In genomic region chr11:94849836-94850235, GRCh38 we compare ENCODE assay signal across 20 cellular contexts.
DNase-seq lines count a peak whose midpoint lies in the region; ATAC-seq and TF ChIP-seq lines count a peak whose summit lies in the region.
"Had no signal": no experiment of that assay in that cellular context is flagged by ENCODE, and none has a peak within 500 bp of the region (broad histone marks: within the 10 kb centered on the region; RNA-seq: fewer than 3 reads in every experiment).

No MANE protein-coding gene starts in this region.

- H4K91ac ChIP-seq in IMR-90 (ENCODE audit: insufficient read depth, low read depth, low read length), result no peak overlapping the region

- TF ChIP-seq POLR2A in IMR-90 (IDR thresholded peaks at IDR 0.05; ENCODE audit: low read depth, low read length), result no peak

- H3K27me3 ChIP-seq in IMR-90 (ENCODE audit: control insufficient read depth, insufficient read depth, low read length) (no peaks in the 10 kb centered on the region), hepatocyte (no peaks in the 10 kb centered on the region), lower lobe of right lung (ENCODE audit: low read depth) (no peaks in the 10 kb centered on the region)
- H3K27me3 ChIP-seq: body of pancreas had no signal

- H2BK120ac ChIP-seq in IMR-90 (ENCODE audit: low read depth, low read length), result no peak overlapping the region

- 60% methylated on average over 3 of the region's 9 CpGs; no CpG with 5 or more reads in 1 of the 2 experiments for WGBS in IMR-90 (ENCODE audit: extremely low coverage in 2 of 2, insufficient read length in 1 of 2), 2 experiments
- 82% methylated on average over 9 of the region's 9 CpGs for WGBS in hepatocyte (ENCODE audit: low lambda C conversion rate, missing lambda C conversion rate)

- H4K20me1 ChIP-seq in IMR-90 (ENCODE audit: insufficient read depth, low read length), result peaks cover 6% of the 10 kb centered on the region
- no peaks in the 10 kb centered on the region for H4K20me1 ChIP-seq in hepatocyte (ENCODE audit: insufficient read depth, poor library complexity, severe bottlenecking)

- no peak for TF ChIP-seq RAD21 in IMR-90 (IDR thresholded peaks at IDR 0.05; ENCODE audit: low read length)

- no peak overlapping the region for H3K4ac ChIP-seq in IMR-90 (ENCODE audit: low read depth, low read length)

- dilution Hi-C loops in IMR-90 (cut with HindIII; ENCODE audit: low sequenced_read_pairs, unreplicated experiment), result no loop called here

- POLR2A ChIA-PET in IMR-90 (lab: Charles Lee; ENCODE audit: unreplicated experiment), result no interaction called here
- POLR2A ChIA-PET in activated CD4-positive, alpha-beta memory T cell treated with anti-CD3 and anti-CD28 coated beads, Interleukin-2, amount 10 ng/mL, durations not matched to agents 7 days and 5 days (lab: Charles Lee), result no interaction called here

- peak overlapping the region; percentile 79; the same call in 1 of the 2 replicates for H3K27ac ChIP-seq in IMR-90 (ENCODE audit: insufficient read depth, low read length)
- peak overlapping the region; percentile 67 for H3K27ac ChIP-seq in hepatocyte
- no peak overlapping the region for H3K27ac ChIP-seq in lower lobe of right lung
- H3K27ac ChIP-seq: body of pancreas, HL-60 had no signal

- peaks cover 29% of the 10 kb centered on the region for H3K9me1 ChIP-seq in IMR-90 (ENCODE audit: insufficient read depth, low read length)

- no peak overlapping the region for H2AK9ac ChIP-seq in IMR-90 (replicated peaks; ENCODE audit: low read depth, low read length, poor library complexity)

- H3K4me3 Mint-ChIP-seq in activated CD4-positive, alpha-beta T cell treated with anti-CD3 and anti-CD28 coated beads, Interleukin-2, amount 10 ng/mL, durations not matched to agents 24 days and 14 days, result no peak overlapping the region
- H3K4me3 Mint-ChIP-seq in activated CD4-positive, alpha-beta memory T cell treated with anti-CD3 and anti-CD28 coated beads, Interleukin-2, amount 10 ng/mL, durations not matched to agents 7 days and 5 days, result no peak overlapping the region
- H3K4me3 Mint-ChIP-seq: activated naive CD4-positive, alpha-beta T cell treated with anti-CD3 and anti-CD28 coated beads for 36 hours had no signal

- H3K9me2 ChIP-seq in hepatocyte (replicated peaks; ENCODE audit: insufficient read depth), result no peaks in the 10 kb centered on the region

- peaks cover 7% of the 10 kb centered on the region for H3K79me2 ChIP-seq in hepatocyte

- no peaks in the 10 kb centered on the region for H3K9me3 ChIP-seq in IMR-90 (ENCODE audit: control insufficient read depth, insufficient read depth, low read length)
- no peaks in the 10 kb centered on the region for H3K9me3 ChIP-seq in hepatocyte (ENCODE audit: low read depth)
- no peaks in the 10 kb centered on the region for H3K9me3 ChIP-seq in lower lobe of right lung
- H3K9me3 ChIP-seq: body of pancreas had no signal

- peaks cover 9% of the 10 kb centered on the region for H3K4me1 ChIP-seq in IMR-90 (ENCODE audit: control insufficient read depth, insufficient read depth, low read length)
- H3K4me1 ChIP-seq in hepatocyte (ENCODE audit: insufficient read depth), result no peaks in the 10 kb centered on the region
- peaks cover 21% of the 10 kb centered on the region for H3K4me1 ChIP-seq in lower lobe of right lung

- no peaks in the 10 kb centered on the region for H3K4me1 Mint-ChIP-seq in activated CD4-positive, alpha-beta T cell treated with anti-CD3 and anti-CD28 coated beads, Interleukin-2, amount 10 ng/mL, durations not matched to agents 24 days and 14 days
- H3K4me1 Mint-ChIP-seq in activated CD4-positive, alpha-beta memory T cell treated with anti-CD3 and anti-CD28 coated beads, Interleukin-2, amount 10 ng/mL, durations not matched to agents 7 days and 5 days, result no peaks in the 10 kb centered on the region

- no peak overlapping the region for H2BK20ac ChIP-seq in IMR-90 (ENCODE audit: low read depth, low read length)

- no peak overlapping the region for H3K14ac ChIP-seq in IMR-90 (replicated peaks; ENCODE audit: low read depth, low read length)

- peak overlapping the region; percentile 68; the same call in 1 of the 2 replicates for H4K5ac ChIP-seq in IMR-90 (ENCODE audit: low read depth, low read length)

- intact Hi-C loops in IMR-90 (cut with micrococcal nuclease) (loop anchor here (5.0 kb wide), 2 partner anchors 43 to 83 kb away; partner anchors contain the start of gene AMOTL1), lower lobe of right lung (cut with DNase I) (no loop called here)
- intact Hi-C loops in activated CD4-positive, alpha-beta T cell treated with anti-CD3 and anti-CD28 coated beads, Interleukin-2, amount 10 ng/mL, durations not matched to agents 24 days and 14 days (cut with micrococcal nuclease), result no loop called here

- no peak overlapping the region for H3K9ac ChIP-seq in IMR-90 (ENCODE audit: low read depth, low read length)

- H2BK5ac ChIP-seq in IMR-90 (ENCODE audit: low read depth, low read length, poor library complexity, severe bottlenecking), result no peak overlapping the region

- CTCF ChIA-PET in IMR-90 (lab: Yijun Ruan, JAX), result no interaction called here
- CTCF ChIA-PET in activated CD4-positive, alpha-beta memory T cell treated with anti-CD3 and anti-CD28 coated beads, Interleukin-2, amount 10 ng/mL, durations not matched to agents 7 days and 5 days (lab: Charles Lee), result no interaction called here

- no peaks in the 10 kb centered on the region for H3K9me3 Mint-ChIP-seq in activated CD4-positive, alpha-beta T cell treated with anti-CD3 and anti-CD28 coated beads, Interleukin-2, amount 10 ng/mL, durations not matched to agents 24 days and 14 days
- no peaks in the 10 kb centered on the region for H3K9me3 Mint-ChIP-seq in activated CD4-positive, alpha-beta memory T cell treated with anti-CD3 and anti-CD28 coated beads, Interleukin-2, amount 10 ng/mL, durations not matched to agents 7 days and 5 days
- H3K9me3 Mint-ChIP-seq: activated naive CD4-positive, alpha-beta T cell treated with anti-CD3 and anti-CD28 coated beads for 36 hours had no signal

- no peak overlapping the region for H2BK15ac ChIP-seq in IMR-90 (ENCODE audit: low read depth, low read length)

- H3K79me1 ChIP-seq in IMR-90 (ENCODE audit: low read depth in 1 of 2, low read length in 2 of 2), result peaks cover 53 to 77% of the 10 kb centered on the region in 2 experiments

- no peak overlapping the region for H3K27ac Mint-ChIP-seq in activated CD4-positive, alpha-beta T cell treated with anti-CD3 and anti-CD28 coated beads, Interleukin-2, amount 10 ng/mL, durations not matched to agents 24 days and 14 days
- no peak overlapping the region for H3K27ac Mint-ChIP-seq in activated CD4-positive, alpha-beta memory T cell treated with anti-CD3 and anti-CD28 coated beads, Interleukin-2, amount 10 ng/mL, durations not matched to agents 7 days and 5 days
- H3K27ac Mint-ChIP-seq: activated naive CD4-positive, alpha-beta T cell treated with anti-CD3 and anti-CD28 coated beads for 36 hours had no signal

- H2AFZ ChIP-seq in IMR-90 (replicated peaks; ENCODE audit: low read length, poor library complexity) (no peak overlapping the region), hepatocyte (no peak overlapping the region)

- DNase-seq in AG10803 (ENCODE audit: low read depth) (peak; percentile 60), IMR-90 (peak; percentile 23), astrocyte of the spinal cord (ENCODE audit: low read depth, low spot score) (peak; percentile 46), hepatocyte (ENCODE audit: low spot score) (no peak), lower lobe of right lung (no peak)
- DNase-seq in activated CD4-positive, alpha-beta T cell treated with anti-CD3 and anti-CD28 coated beads, Interleukin-2, amount 10 ng/mL, durations not matched to agents 24 days and 14 days, result no peak
- DNase-seq in stimulated activated CD4-positive, alpha-beta T cell treated with anti-CD3 and anti-CD28 coated beads, Interleukin-4, amount 100 ng/mL, for 24 hours, result no peak
- DNase-seq in activated CD4-positive, alpha-beta memory T cell treated with anti-CD3 and anti-CD28 coated beads, Interleukin-2, amount 10 ng/mL, durations not matched to agents 7 days and 5 days, result no peak
- DNase-seq: activated CD4-positive, alpha-beta T cell treated with anti-CD3 and anti-CD28 coated beads, Interleukin-2, amount 50 U/mL, for 48 hours; activated naive CD4-positive, alpha-beta T cell treated with anti-CD3 and anti-CD28 coated beads for 36 hours; activated T-cell treated with anti-CD3 and anti-CD28 coated beads, Interleukin-2, amount 50 U/mL, for 1 hour; AML-193; GDM1; hypothalamus; left colon; MV-4-11; NCI-H748 treated with DMSO at 0.1 percent for 48 hours; PC-3 had no signal

- H3K56ac ChIP-seq in IMR-90 (ENCODE audit: extremely low read depth, insufficient read depth, low read length), result no peak overlapping the region

- H3K36me3 ChIP-seq in IMR-90 (ENCODE audit: control insufficient read depth, insufficient read depth, low read length), result peaks cover 42% of the 10 kb centered on the region
- peaks cover 3% of the 10 kb centered on the region for H3K36me3 ChIP-seq in hepatocyte (replicated peaks; ENCODE audit: insufficient read depth, low read depth)
- peaks cover 46% of the 10 kb centered on the region for H3K36me3 ChIP-seq in lower lobe of right lung

- H3K23ac ChIP-seq in IMR-90 (ENCODE audit: low read depth, low read length), result no peak overlapping the region

- TF ChIP-seq CTCF in AG10803 (conservative IDR thresholded peaks at IDR 0.05; ENCODE audit: low read length) (no peak), IMR-90 (conservative IDR thresholded peaks at IDR 0.05; ENCODE audit: low read depth, low read length) (no peak), astrocyte of the spinal cord (IDR thresholded peaks at IDR 0.05; ENCODE audit: low read depth, low read length) (no peak), hepatocyte (IDR thresholded peaks at IDR 0.05; ENCODE audit: poor library complexity) (no peak), lower lobe of right lung (IDR thresholded peaks at IDR 0.05) (no peak)

- H3K36me3 Mint-ChIP-seq in activated CD4-positive, alpha-beta T cell treated with anti-CD3 and anti-CD28 coated beads, Interleukin-2, amount 10 ng/mL, durations not matched to agents 24 days and 14 days (ENCODE audit: low read depth), result no peaks in the 10 kb centered on the region
- H3K36me3 Mint-ChIP-seq in activated CD4-positive, alpha-beta memory T cell treated with anti-CD3 and anti-CD28 coated beads, Interleukin-2, amount 10 ng/mL, durations not matched to agents 7 days and 5 days (ENCODE audit: low read depth), result no peaks in the 10 kb centered on the region

- in situ Hi-C loops in IMR-90 (cut with MboI; ENCODE audit: low sequenced_read_pairs), result no loop called here
- in situ Hi-C loops in astrocyte of the spinal cord (cut with HindIII; ENCODE audit: low sequenced_read_pairs), result no loop called here

- H4K8ac ChIP-seq in IMR-90 (ENCODE audit: low read depth in 2 of 2, low read length in 2 of 2), result no peak overlapping the region

- H3K18ac ChIP-seq in IMR-90 (ENCODE audit: low read depth, low read length), result peak overlapping the region; percentile 46; the same call in 1 of the 2 replicates

- ATAC-seq in IMR-90 (ENCODE audit: low read depth) (no peak), lower lobe of right lung (no peak)
- ATAC-seq: body of pancreas, left colon, PC-3 had no signal

- no peak overlapping the region for H3K4me2 ChIP-seq in IMR-90 (ENCODE audit: low read depth, low read length)
- no peak overlapping the region for H3K4me2 ChIP-seq in hepatocyte

- no peaks in the 10 kb centered on the region for H3K27me3 Mint-ChIP-seq in activated CD4-positive, alpha-beta T cell treated with anti-CD3 and anti-CD28 coated beads, Interleukin-2, amount 10 ng/mL, durations not matched to agents 24 days and 14 days
- H3K27me3 Mint-ChIP-seq in activated CD4-positive, alpha-beta memory T cell treated with anti-CD3 and anti-CD28 coated beads, Interleukin-2, amount 10 ng/mL, durations not matched to agents 7 days and 5 days, result peaks cover 2% of the 10 kb centered on the region

- no peak overlapping the region for H2AK5ac ChIP-seq in IMR-90 (ENCODE audit: low read depth, low read length)

- H3K4me3 ChIP-seq in AG10803 (ENCODE audit: low read length), result no peak overlapping the region
- no peak overlapping the region for H3K4me3 ChIP-seq in IMR-90 (ENCODE audit: insufficient read depth, low read depth, low read length)
- H3K4me3 ChIP-seq in astrocyte of the spinal cord (ENCODE audit: low read depth, low read length), result no peak overlapping the region
- no peak overlapping the region for H3K4me3 ChIP-seq in hepatocyte
- no peak overlapping the region for H3K4me3 ChIP-seq in lower lobe of right lung
- H3K4me3 ChIP-seq: body of pancreas had no signal

- no TSS peak for BruUV-seq in IMR-90 (replicated peaks; lab: Mats Ljungman, UMichigan)

Comparison
In these comparisons a context has a peak if more than half of its experiments do, and no peak if none do; other contexts are left out.
1. DNase-seq: peak in AG10803 (single experiment), IMR-90 (single experiment) and astrocyte of the spinal cord (single experiment); none in hepatocyte (single experiment), activated CD4-positive, alpha-beta T cell treated with anti-CD3 and anti-CD28 coated beads, Interleukin-2, amount 10 ng/mL, durations not matched to agents 24 days and 14 days (single experiment), lower lobe of right lung (single experiment), stimulated activated CD4-positive, alpha-beta T cell treated with anti-CD3 and anti-CD28 coated beads, Interleukin-4, amount 100 ng/mL, for 24 hours (single experiment) and activated CD4-positive, alpha-beta memory T cell treated with anti-CD3 and anti-CD28 coated beads, Interleukin-2, amount 10 ng/mL, durations not matched to agents 7 days and 5 days (single experiment).